8 cellular contexts compared by ENCODE assay signal in genomic region chr5:121949885-121950284, GRCh38. TPM values are rescaled to one million over a fixed set of nuclear protein-coding genes. Genes with fewer than 3 reads are reported as not detected.
DNase-seq lines count a peak whose midpoint lies in the region; ATAC-seq, FAIRE-seq and TF ChIP-seq lines count a peak whose summit lies in the region.

No MANE protein-coding gene starts in this region.

- ATAC-seq in pancreas (peak in 3 of 4 donors; percentile 64 to 70 (median 64)), natural killer cell (no peak)

- no peak overlapping the region for H2AFZ ChIP-seq in KMS-11 (ENCODE audit: low read depth)

- H3K27ac Mint-ChIP-seq in natural killer cell = no peak overlapping the region

- TF ChIP-seq POLR2A in esophagus muscularis mucosa (IDR thresholded peaks at IDR 0.05; ENCODE audit: low read depth) (no peak), lower leg skin (IDR thresholded peaks at IDR 0.05) (no peak)

- no peaks in the 10 kb centered on the region for H3K36me3 ChIP-seq in KMS-11 (ENCODE audit: insufficient read depth)
- no peaks in the 10 kb centered on the region for H3K36me3 ChIP-seq in esophagus muscularis mucosa
- H3K36me3 ChIP-seq in pancreas = no peaks in the 10 kb centered on the region

- no peaks in the 10 kb centered on the region for H4K20me1 ChIP-seq in KMS-11 (ENCODE audit: insufficient read depth)

- H3K4me3 Mint-ChIP-seq in natural killer cell = no peak overlapping the region

- intact Hi-C loops in esophagus muscularis mucosa (cut with DNase I) (no loop called here), pancreas (cut with DNase I) (loop anchor here in 1 of 3 donors (10.0 kb wide), 1 partner anchor 1275 kb away; no protein-coding TSS in a partner anchor), lower leg skin (cut with DNase I; ENCODE audit: low total_unique reads) (no loop called here), natural killer cell (cut with micrococcal nuclease) (no loop called here)

- CTCF ChIA-PET in RWPE1 (lab: Yijun Ruan, JAX) = interaction anchor here (0.5 to 1.7 kb wide), 10 partner anchors 11 to 1356 kb away, joined by 3 to 9 read pairs (median 3); no protein-coding TSS in a partner anchor

- H3K9ac ChIP-seq in KMS-11 = no peak overlapping the region

- H3K4me2 ChIP-seq in KMS-11 = no peak overlapping the region

- no peaks in the 10 kb centered on the region for H3K36me3 Mint-ChIP-seq in natural killer cell

- FAIRE-seq in GM19239 (lab: Jason Lieb, UNC) (no peak), pancreas (lab: Jason Lieb, UNC) (peak; percentile 80)

- H3K9me3 Mint-ChIP-seq in natural killer cell = no peaks in the 10 kb centered on the region

- peak; percentile 83 for DNase-seq in DMS53 (lab: John Stamatoyannopoulos, UW)
- peak; percentile 21 for DNase-seq in GM19239 (ENCODE audit: insufficient read length, low spot score)
- peak; percentile 50 for DNase-seq in RWPE1 (ENCODE audit: low spot score)
- no peak for DNase-seq in esophagus muscularis mucosa (ENCODE audit: extremely low spot score)
- DNase-seq in pancreas = peak in 3 of 6 donors; percentile 5 to 31 (median 17)
- DNase-seq in lower leg skin (ENCODE audit: low spot score in 2 of 2) = no peak
- DNase-seq in natural killer cell = no peak

- 0% methylated on average over 1 of the region's 1 CpG for WGBS in esophagus muscularis mucosa
- WGBS in pancreas, 2 donors = 3 to 6% methylated on average over 1 of the region's 1 CpG
- WGBS in lower leg skin, 2 donors = 3 to 9% methylated on average over 1 of the region's 1 CpG

- H3K27me3 ChIP-seq in KMS-11 (ENCODE audit: insufficient read depth, low read depth) (no peaks in the 10 kb centered on the region), esophagus muscularis mucosa (no peaks in the 10 kb centered on the region), pancreas (no peaks in the 10 kb centered on the region)

- TF ChIP-seq CTCF in KMS-11 (conservative IDR thresholded peaks at IDR 0.05; ENCODE audit: low read depth, low read length) (peak; percentile 76), RWPE1 (conservative IDR thresholded peaks at IDR 0.05; ENCODE audit: low read depth) (peak; percentile 81), esophagus muscularis mucosa (IDR thresholded peaks at IDR 0.05) (peak; percentile 26 to 54 (median 49)), pancreas (IDR thresholded peaks at IDR 0.05) (peak in 3 of 4 donors; percentile 23 to 29 (median 26)), lower leg skin (IDR thresholded peaks at IDR 0.05) (no peak), natural killer cell (IDR thresholded peaks at IDR 0.05) (no peak)

- H3K4me1 ChIP-seq in KMS-11 (ENCODE audit: low read depth, poor library complexity, severe bottlenecking) = no peaks in the 10 kb centered on the region
- no peaks in the 10 kb centered on the region for H3K4me1 ChIP-seq in esophagus muscularis mucosa
- no peaks in the 10 kb centered on the region for H3K4me1 ChIP-seq in pancreas

- POLR2A ChIA-PET in RWPE1 (lab: Yijun Ruan, JAX; ENCODE audit: low non-redundant PET) = no interaction called here

- TF ChIP-seq EP300 in esophagus muscularis mucosa (IDR thresholded peaks at IDR 0.05) = no peak

- H3K79me2 ChIP-seq in KMS-11 (ENCODE audit: insufficient read depth, low read depth) = no peaks in the 10 kb centered on the region

- no peak overlapping the region for H3K4me3 ChIP-seq in KMS-11 (IDR thresholded peaks at IDR 0.05; ENCODE audit: insufficient read depth, low read depth, low read length)
- H3K4me3 ChIP-seq in esophagus muscularis mucosa = no peak overlapping the region
- H3K4me3 ChIP-seq in pancreas = no peak overlapping the region
- H3K4me3 ChIP-seq in lower leg skin (ENCODE audit: low read depth, poor library complexity, severe bottlenecking) = no peak overlapping the region

- H3K4me1 Mint-ChIP-seq in natural killer cell = no peaks in the 10 kb centered on the region

- no peaks in the 10 kb centered on the region for H3K9me3 ChIP-seq in esophagus muscularis mucosa
- H3K9me3 ChIP-seq in pancreas = no peaks in the 10 kb centered on the region

- H3K27ac ChIP-seq in KMS-11 (no peak overlapping the region), RWPE1 (no peak overlapping the region), esophagus muscularis mucosa (replicated peaks in 1 of 4) (no peak overlapping the region), pancreas (no peak overlapping the region)

- H3K27me3 Mint-ChIP-seq in natural killer cell (ENCODE audit: low read depth in 2 of 2) = peaks cover 0 to 12% of the 10 kb centered on the region in 2 donors

RNA-seq across cellular contexts. Expression of gene SRFBP1, which starts 11.9 kb away (rescaled TPM):
- total RNA-seq in esophagus muscularis mucosa = 10 to 100 TPM; 13.5 to 21.6 (median 16.1) TPM
- total RNA-seq in pancreas = 1 to 10 TPM; 2.5 to 7.3 (median 4.5) TPM
- polyA plus RNA-seq in pancreas = 1 to 10 TPM; 1.2 to 2.4 TPM
- total RNA-seq in lower leg skin = 10 to 100 TPM in 3 of 4 donors, 1 to 10 TPM in 1; 7.4 to 15.8 (median 13.0) TPM
- total RNA-seq in natural killer cell = 1 to 10 TPM; 6.4 to 7.1 (median 6.7) TPM

Comparison
In these comparisons a context has a peak if more than half of its experiments do, and no peak if none do; other contexts are left out.
1. DNase-seq: peak in DMS53 (single experiment), GM19239 (single experiment) and RWPE1 (single experiment); none in esophagus muscularis mucosa (single experiment), lower leg skin (0 of 2) and natural killer cell (single experiment).
2. CTCF ChIP-seq: peak in KMS-11 (single experiment), RWPE1 (single experiment), esophagus muscularis mucosa (3 of 3) and pancreas (3 of 4); none in lower leg skin (0 of 3) and natural killer cell (single experiment).
3. ATAC-seq: peak in pancreas (3 of 4); none in natural killer cell (0 of 3).